ENCODE assay signal across 8 cellular contexts in genomic region chr3:177197041-177197933, GRCh38. TPM values are rescaled to one million over a fixed set of nuclear protein-coding genes. Genes with fewer than 3 reads are reported as not detected.
DNase-seq lines count a peak whose midpoint lies in the region; ATAC-seq and TF ChIP-seq lines count a peak whose summit lies in the region.

Gene TBL1XR1 (minus strand): TSS chr3:177197482. CDS start chr3:177064977, 132,505 bp downstream.

- ATAC-seq in GM18868 (IDR thresholded peaks at IDR 0.05; ENCODE audit: unreplicated experiment) (peak; percentile 44), HG03108 (IDR thresholded peaks at IDR 0.05; ENCODE audit: unreplicated experiment) (peak; percentile 36)

- H3K9ac ChIP-seq in mammary epithelial cell (ENCODE audit: insufficient read depth, low read length): peak within 1 kb of the TSS; percentile 99
- H3K9ac ChIP-seq in iPS-20b (ENCODE audit: low read depth, low read length): peak within 1 kb of the TSS; percentile 100

- H3K27me3 ChIP-seq in A673 (replicated peaks; ENCODE audit: insufficient read depth, low read depth, low read length, poor library complexity) (no peaks in the 10 kb centered on the region), mammary epithelial cell (ENCODE audit: insufficient read depth, low read length) (no peaks in the 10 kb centered on the region), iPS-20b (ENCODE audit: insufficient read depth, low read length) (no peaks in the 10 kb centered on the region)

- no peaks in the 10 kb centered on the region for H3K36me3 ChIP-seq in A673 (ENCODE audit: insufficient read depth, low read length, poor library complexity, severe bottlenecking)
- H3K36me3 ChIP-seq in mammary epithelial cell (ENCODE audit: insufficient read depth, low read length): no peaks in the 10 kb centered on the region
- no peaks in the 10 kb centered on the region for H3K36me3 ChIP-seq in iPS-20b (ENCODE audit: insufficient read depth, low read depth, low read length)

- no peaks in the 10 kb centered on the region for H3K9me3 ChIP-seq in A673 (ENCODE audit: low read depth, low read length, poor library complexity, severe bottlenecking)
- H3K9me3 ChIP-seq in mammary epithelial cell (replicated peaks; ENCODE audit: insufficient read depth, low read length): no peaks in the 10 kb centered on the region
- H3K9me3 ChIP-seq in iPS-20b (ENCODE audit: insufficient read depth, low read depth, low read length): no peaks in the 10 kb centered on the region

- dilution Hi-C loops in mammary epithelial cell (cut with HindIII; ENCODE audit: low sequenced_read_pairs): loop anchor here (5.0 kb wide), 1 partner anchor 160 kb away; no protein-coding TSS in a partner anchor

- peaks cover 45% of the 10 kb centered on the region for H3K79me2 ChIP-seq in mammary epithelial cell (ENCODE audit: insufficient read depth, low read length)

- peak within 1 kb of the TSS; percentile 85 for H2AFZ ChIP-seq in mammary epithelial cell (ENCODE audit: low read depth, low read length)

- in situ Hi-C loops in mammary epithelial cell (cut with MboI; ENCODE audit: low sequenced_read_pairs in 2 of 2): loop anchor here (10.0 to 25.0 kb wide), 4 partner anchors 158 to 390 kb away; no protein-coding TSS in a partner anchor

- TF ChIP-seq CTCF in A673 (conservative IDR thresholded peaks at IDR 0.05; ENCODE audit: low read depth, low read length) (no peak), WI38 (IDR thresholded peaks at IDR 0.05; ENCODE audit: low read depth, low read length) (no peak), mammary epithelial cell (conservative IDR thresholded peaks at IDR 0.05 in 1 of 2, IDR thresholded peaks at IDR 0.05 in 1 of 2; ENCODE audit: extremely low read depth in 1 of 2, insufficient read depth in 1 of 2, low read depth in 1 of 2, low read length in 2 of 2) (no peak)

- DNase-seq in A673 (ENCODE audit: low spot score) (peak; percentile 96), NCI-H2196 treated with DMSO at 0.1 percent for 48 hours (lab: John Stamatoyannopoulos, UW; ENCODE audit: unreplicated experiment) (peak; percentile 98), mammary epithelial cell (peak; percentile 88)

- no peaks in the 10 kb centered on the region for H4K20me1 ChIP-seq in mammary epithelial cell (ENCODE audit: insufficient read depth, low read length)

- CTCF ChIA-PET in A673 (lab: Charles Lee) (interaction anchor here (0.6 kb wide), 2 partner anchors 147 to 207 kb away, joined by 3 read pairs; no protein-coding TSS in a partner anchor), mammary epithelial cell (lab: Charles Lee; ENCODE audit: low non-redundant PET) (interaction anchor here (0.5 kb wide), 1 partner anchor 16 kb away, joined by 6 read pairs; no protein-coding TSS in a partner anchor)

- peak within 1 kb of the TSS; percentile 90 for H3K4me2 ChIP-seq in mammary epithelial cell (ENCODE audit: insufficient read depth, low read depth, low read length)

- BruUV-seq in A673 (replicated peaks; lab: Mats Ljungman, UMichigan): no TSS peak
- BruUV-seq in mammary epithelial cell (replicated peaks; lab: Mats Ljungman, UMichigan): no TSS peak

- WGBS in mammary epithelial cell (ENCODE audit: low coverage, missing lambda C conversion rate): no CpG with 5 or more reads among the region's 119 CpGs

- peak within 1 kb of the TSS; percentile 79 for H3K4me3 ChIP-seq in A673 (ENCODE audit: low read depth, low read length, poor library complexity, severe bottlenecking)
- H3K4me3 ChIP-seq in WI38 (ENCODE audit: low read depth, low read length): peak within 1 kb of the TSS; percentile 79
- peak within 1 kb of the TSS; percentile 55 to 98 (median 95) for H3K4me3 ChIP-seq in mammary epithelial cell (replicated peaks in 1 of 3; ENCODE audit: insufficient read depth in 1 of 3, low read depth in 2 of 3, low read length in 3 of 3)
- H3K4me3 ChIP-seq in iPS-20b (ENCODE audit: low read length): peak within 1 kb of the TSS; percentile 96
- H3K4me3 ChIP-seq in skin epidermis: peak within 1 kb of the TSS; percentile 64 to 97 (median 86)

- POLR2A ChIA-PET in A673 (lab: Charles Lee; ENCODE audit: low non-redundant PET): interaction anchor here (0.5 kb wide), 1 partner anchor 126 kb away, joined by 6 read pairs; no protein-coding TSS in a partner anchor

- H3K27ac ChIP-seq in A673 (ENCODE audit: low read depth, low read length, poor library complexity, severe bottlenecking): peak within 1 kb of the TSS; percentile 98
- peak within 1 kb of the TSS; percentile 98 for H3K27ac ChIP-seq in mammary epithelial cell (ENCODE audit: insufficient read depth, low read depth, low read length)
- H3K27ac ChIP-seq in iPS-20b (ENCODE audit: low read length): peak within 1 kb of the TSS; percentile 99
- peak within 1 kb of the TSS; percentile 85 to 100 (median 98) for H3K27ac ChIP-seq in skin epidermis

- intact Hi-C loops in A673 (cut with micrococcal nuclease; ENCODE audit: unreplicated experiment) (loop anchor here (1.0 to 10.0 kb wide), 5 partner anchors 145 to 1128 kb away; no protein-coding TSS in a partner anchor), mammary epithelial cell (cut with micrococcal nuclease) (loop anchor here (1.0 to 10.0 kb wide), 9 partner anchors 95 to 1128 kb away; no protein-coding TSS in a partner anchor)

- H3K4me1 ChIP-seq in A673 (ENCODE audit: insufficient read depth, low read length, poor library complexity, severe bottlenecking) (peaks cover 29% of the 10 kb centered on the region), mammary epithelial cell (ENCODE audit: insufficient read depth, low read length) (peaks cover 12% of the 10 kb centered on the region), iPS-20b (ENCODE audit: insufficient read depth, low read length) (peaks cover 29% of the 10 kb centered on the region)

RNA-seq across cellular contexts. Expression of gene TBL1XR1, which starts in this region (rescaled TPM):
- total RNA-seq in A673 (2021) (186 and 220 TPM in 2 replicates), mammary epithelial cell (100 to 1,000 TPM; 157 to 187 TPM)
- 54.2 TPM for polyA plus RNA-seq in mammary epithelial cell
- polyA minus RNA-seq in mammary epithelial cell: 371 TPM

Comparison
In these comparisons a context has a peak if more than half of its experiments do, and no peak if none do; other contexts are left out.
1. Peak in every context shown above with its lines: DNase-seq, ATAC-seq, H3K4me3 ChIP-seq and H3K27ac ChIP-seq.